ENCODE assay signal across 28 cellular contexts in genomic region chr1:192008281-192008825, GRCh38.
"Had no signal": no experiment of that assay in that cellular context is flagged by ENCODE, and none has a peak within 500 bp of the region (broad histone marks: within the 10 kb centered on the region; RNA-seq: fewer than 3 reads in every experiment).

No MANE protein-coding gene starts in this region.

- ATAC-seq: effector memory CD8-positive, alpha-beta T cell; esophagus mucosa; gastrocnemius medialis; heart right ventricle; left cardiac atrium; left lung; left ventricle myocardium superior; lower lobe of right lung; mucosa of descending colon had no signal

- H3K4me3 Mint-ChIP-seq: effector memory CD8-positive, alpha-beta T cell; endodermal cell; mesothelial cell of epicardium; naive B cell had no signal

- H3K27me3 ChIP-seq: dorsolateral prefrontal cortex, esophagus squamous epithelium, gastrocnemius medialis, heart right ventricle, left lung had no signal

- H3K9me3 Mint-ChIP-seq: effector memory CD8-positive, alpha-beta T cell; endodermal cell; mesothelial cell of epicardium had no signal

- H3K4me3 ChIP-seq: coronary artery, dorsolateral prefrontal cortex, esophagus squamous epithelium, gastrocnemius medialis, heart right ventricle, left lung, lower lobe of right lung, mucosa of descending colon had no signal

- H3K9me3 ChIP-seq: esophagus squamous epithelium, gastrocnemius medialis, left lung, lower lobe of right lung, mucosa of descending colon had no signal

- H3K27me3 Mint-ChIP-seq: effector memory CD8-positive, alpha-beta T cell; naive B cell had no signal

- H3K36me3 ChIP-seq: esophagus squamous epithelium, gastrocnemius medialis, heart right ventricle, left lung, lower lobe of right lung had no signal

- H3K27ac ChIP-seq: coronary artery, dorsolateral prefrontal cortex, epithelial cell of prostate, esophagus squamous epithelium, gastrocnemius medialis, heart right ventricle, left lung, lower lobe of right lung had no signal

- H3K27ac Mint-ChIP-seq: effector memory CD8-positive, alpha-beta T cell; endodermal cell; mesothelial cell of epicardium; naive B cell had no signal

- H3K36me3 Mint-ChIP-seq: mesothelial cell of epicardium, naive B cell had no signal

- H3K4me1 Mint-ChIP-seq: endodermal cell, mesothelial cell of epicardium, naive B cell had no signal

- H3K4me1 ChIP-seq: esophagus squamous epithelium, gastrocnemius medialis, heart right ventricle, left lung, lower lobe of right lung had no signal

- DNase-seq: dermis blood vessel endothelial cell; dorsolateral prefrontal cortex; effector CD8-positive, alpha-beta T cell; effector memory CD8-positive, alpha-beta T cell; endodermal cell; erythroblast; esophagus squamous epithelium; foreskin fibroblast; foreskin melanocyte; gastrocnemius medialis; glutamatergic neuron; head of caudate nucleus; heart right ventricle; hippocampal formation; left cardiac atrium; left lung; left ventricle myocardium superior; lower lobe of right lung; mesenchymal stem cell; mucosa of descending colon; naive B cell had no signal

- FAIRE-seq: endometrium, islet of Langerhans, keratinocyte had no signal
